ENCODE assay signal across 1 cellular context in the genomic region with DNA sequence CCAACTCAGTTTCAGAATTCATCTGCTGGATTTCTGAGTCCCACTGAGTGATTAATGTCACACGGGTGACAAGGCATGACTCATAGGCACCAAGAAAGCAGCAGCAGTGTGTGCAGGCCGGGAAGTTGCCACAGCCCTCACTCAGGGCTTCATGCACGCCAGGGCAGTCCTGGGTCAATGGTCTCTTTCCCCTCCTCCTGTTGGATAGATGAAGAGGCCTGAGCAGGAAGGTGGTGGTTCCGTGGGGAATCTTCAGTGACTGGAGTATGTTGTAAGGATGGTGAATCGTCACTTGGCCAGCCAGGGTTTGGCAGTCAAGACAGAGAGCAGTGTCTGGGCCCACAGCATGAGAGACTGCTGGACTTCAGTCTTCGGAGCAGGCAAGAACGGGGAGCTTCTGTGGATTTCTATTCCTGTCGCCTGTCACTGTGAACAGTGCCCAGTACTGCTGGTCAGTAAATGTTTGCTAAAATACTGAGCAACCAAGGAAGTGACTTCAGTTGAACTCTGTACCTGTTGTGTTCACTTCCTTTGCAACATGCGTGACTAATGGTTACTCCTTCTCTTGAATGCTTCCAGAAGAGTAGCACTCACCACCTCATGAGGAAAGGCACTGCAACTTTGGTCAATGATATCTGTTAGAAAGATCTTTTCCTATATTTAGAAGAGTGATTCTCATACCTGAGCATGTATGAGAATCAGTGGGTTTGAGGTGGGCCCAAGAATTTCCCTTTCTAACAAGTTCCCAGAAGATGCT.
TF ChIP-seq lines count a peak whose summit lies in the region.

No MANE protein-coding gene starts in this region.

TF ChIP-seq in GM12878, 131 proteins besides CTCF, POLR2A, EP300 and RAD21 (continued from another document and continues in another):
- TF ChIP-seq, protein P1, sequence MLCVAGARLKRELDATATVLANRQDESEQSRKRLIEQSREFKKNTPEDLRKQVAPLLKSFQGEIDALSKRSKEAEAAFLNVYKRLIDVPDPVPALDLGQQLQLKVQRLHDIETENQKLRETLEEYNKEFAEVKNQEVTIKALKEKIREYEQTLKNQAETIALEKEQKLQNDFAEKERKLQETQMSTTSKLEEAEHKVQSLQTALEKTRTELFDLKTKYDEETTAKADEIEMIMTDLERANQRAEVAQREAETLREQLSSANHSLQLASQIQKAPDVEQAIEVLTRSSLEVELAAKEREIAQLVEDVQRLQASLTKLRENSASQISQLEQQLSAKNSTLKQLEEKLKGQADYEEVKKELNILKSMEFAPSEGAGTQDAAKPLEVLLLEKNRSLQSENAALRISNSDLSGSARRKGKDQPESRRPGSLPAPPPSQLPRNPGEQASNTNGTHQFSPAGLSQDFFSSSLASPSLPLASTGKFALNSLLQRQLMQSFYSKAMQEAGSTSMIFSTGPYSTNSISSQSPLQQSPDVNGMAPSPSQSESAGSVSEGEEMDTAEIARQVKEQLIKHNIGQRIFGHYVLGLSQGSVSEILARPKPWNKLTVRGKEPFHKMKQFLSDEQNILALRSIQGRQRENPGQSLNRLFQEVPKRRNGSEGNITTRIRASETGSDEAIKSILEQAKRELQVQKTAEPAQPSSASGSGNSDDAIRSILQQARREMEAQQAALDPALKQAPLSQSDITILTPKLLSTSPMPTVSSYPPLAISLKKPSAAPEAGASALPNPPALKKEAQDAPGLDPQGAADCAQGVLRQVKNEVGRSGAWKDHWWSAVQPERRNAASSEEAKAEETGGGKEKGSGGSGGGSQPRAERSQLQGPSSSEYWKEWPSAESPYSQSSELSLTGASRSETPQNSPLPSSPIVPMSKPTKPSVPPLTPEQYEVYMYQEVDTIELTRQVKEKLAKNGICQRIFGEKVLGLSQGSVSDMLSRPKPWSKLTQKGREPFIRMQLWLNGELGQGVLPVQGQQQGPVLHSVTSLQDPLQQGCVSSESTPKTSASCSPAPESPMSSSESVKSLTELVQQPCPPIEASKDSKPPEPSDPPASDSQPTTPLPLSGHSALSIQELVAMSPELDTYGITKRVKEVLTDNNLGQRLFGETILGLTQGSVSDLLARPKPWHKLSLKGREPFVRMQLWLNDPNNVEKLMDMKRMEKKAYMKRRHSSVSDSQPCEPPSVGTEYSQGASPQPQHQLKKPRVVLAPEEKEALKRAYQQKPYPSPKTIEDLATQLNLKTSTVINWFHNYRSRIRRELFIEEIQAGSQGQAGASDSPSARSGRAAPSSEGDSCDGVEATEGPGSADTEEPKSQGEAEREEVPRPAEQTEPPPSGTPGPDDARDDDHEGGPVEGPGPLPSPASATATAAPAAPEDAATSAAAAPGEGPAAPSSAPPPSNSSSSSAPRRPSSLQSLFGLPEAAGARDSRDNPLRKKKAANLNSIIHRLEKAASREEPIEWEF (IDR thresholded peaks at IDR 0.05; ENCODE audit: insufficient replicate concordance, low read depth, low read length): no peak
- TF ChIP-seq HCFC1 (IDR thresholded peaks at IDR 0.05; ENCODE audit: low read length) (no peak), SREBF1 (IDR thresholded peaks at IDR 0.05; ENCODE audit: low read length) (no peak), IKZF2 (IDR thresholded peaks at IDR 0.05) (peak in 1 of 2 experiments; percentile 78; a peak in 2 of 4 replicates), SMAD1 (IDR thresholded peaks at IDR 0.05; ENCODE audit: low read depth, partially characterized antibody) (no peak), YBX1 (IDR thresholded peaks at IDR 0.05) (no peak), NFYA (IDR thresholded peaks at IDR 0.05; ENCODE audit: borderline replicate concordance, low read depth, low read length) (no peak), FOXM1 (IDR thresholded peaks at IDR 0.05; ENCODE audit: low read depth, low read length) (peak; percentile 82; the same call in 1 of the 2 replicates), JUNB (IDR thresholded peaks at IDR 0.05) (peak; percentile 88), TCF3 (IDR thresholded peaks at IDR 0.05; ENCODE audit: borderline replicate concordance, insufficient read depth, low read depth, low read length) (peak; percentile 81), TAF1 (IDR thresholded peaks at IDR 0.05; ENCODE audit: borderline replicate concordance, low read depth, low read length) (no peak), ZNF24 (IDR thresholded peaks at IDR 0.05) (no peak), ZNF207 (IDR thresholded peaks at IDR 0.05; ENCODE audit: borderline replicate concordance) (no peak), MTA2 (IDR thresholded peaks at IDR 0.05; ENCODE audit: low read depth) (peak; percentile 57; the same call in 1 of the 2 replicates), CEBPB (IDR thresholded peaks at IDR 0.05; ENCODE audit: borderline replicate concordance in 1 of 2, low read depth in 2 of 2, low read length in 2 of 2) (no peak; a peak in 1 of 4 replicates), MYC (IDR thresholded peaks at IDR 0.05; ENCODE audit: insufficient read depth, insufficient read length, insufficient replicate concordance, low read length, severe bottlenecking) (no peak), RUNX3 (IDR thresholded peaks at IDR 0.05; ENCODE audit: low read length) (peak; percentile 55), BRCA1 (IDR thresholded peaks at IDR 0.05; ENCODE audit: low read depth, low read length) (no peak), PAX5 (IDR thresholded peaks at IDR 0.05; ENCODE audit: borderline replicate concordance, low read depth, low read length) (peak; percentile 74; the same call in 1 of the 2 replicates), ESRRA (IDR thresholded peaks at IDR 0.05; ENCODE audit: low read length) (no peak), CREM (IDR thresholded peaks at IDR 0.05; ENCODE audit: low read depth) (peak; percentile 85), KDM1A (IDR thresholded peaks at IDR 0.05; ENCODE audit: borderline replicate concordance) (no peak)
- TF ChIP-seq, protein P2, sequence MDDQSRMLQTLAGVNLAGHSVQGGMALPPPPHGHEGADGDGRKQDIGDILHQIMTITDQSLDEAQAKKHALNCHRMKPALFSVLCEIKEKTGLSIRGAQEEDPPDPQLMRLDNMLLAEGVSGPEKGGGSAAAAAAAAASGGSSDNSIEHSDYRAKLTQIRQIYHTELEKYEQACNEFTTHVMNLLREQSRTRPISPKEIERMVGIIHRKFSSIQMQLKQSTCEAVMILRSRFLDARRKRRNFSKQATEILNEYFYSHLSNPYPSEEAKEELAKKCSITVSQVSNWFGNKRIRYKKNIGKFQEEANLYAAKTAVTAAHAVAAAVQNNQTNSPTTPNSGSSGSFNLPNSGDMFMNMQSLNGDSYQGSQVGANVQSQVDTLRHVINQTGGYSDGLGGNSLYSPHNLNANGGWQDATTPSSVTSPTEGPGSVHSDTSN (IDR thresholded peaks at IDR 0.05; ENCODE audit: insufficient replicate concordance, low read depth, low read length): peak; percentile 91
- TF ChIP-seq, protein P3, sequence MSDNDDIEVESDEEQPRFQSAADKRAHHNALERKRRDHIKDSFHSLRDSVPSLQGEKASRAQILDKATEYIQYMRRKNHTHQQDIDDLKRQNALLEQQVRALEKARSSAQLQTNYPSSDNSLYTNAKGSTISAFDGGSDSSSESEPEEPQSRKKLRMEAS (IDR thresholded peaks at IDR 0.05; ENCODE audit: low read depth, low read length): no peak
- TF ChIP-seq, protein P4, sequence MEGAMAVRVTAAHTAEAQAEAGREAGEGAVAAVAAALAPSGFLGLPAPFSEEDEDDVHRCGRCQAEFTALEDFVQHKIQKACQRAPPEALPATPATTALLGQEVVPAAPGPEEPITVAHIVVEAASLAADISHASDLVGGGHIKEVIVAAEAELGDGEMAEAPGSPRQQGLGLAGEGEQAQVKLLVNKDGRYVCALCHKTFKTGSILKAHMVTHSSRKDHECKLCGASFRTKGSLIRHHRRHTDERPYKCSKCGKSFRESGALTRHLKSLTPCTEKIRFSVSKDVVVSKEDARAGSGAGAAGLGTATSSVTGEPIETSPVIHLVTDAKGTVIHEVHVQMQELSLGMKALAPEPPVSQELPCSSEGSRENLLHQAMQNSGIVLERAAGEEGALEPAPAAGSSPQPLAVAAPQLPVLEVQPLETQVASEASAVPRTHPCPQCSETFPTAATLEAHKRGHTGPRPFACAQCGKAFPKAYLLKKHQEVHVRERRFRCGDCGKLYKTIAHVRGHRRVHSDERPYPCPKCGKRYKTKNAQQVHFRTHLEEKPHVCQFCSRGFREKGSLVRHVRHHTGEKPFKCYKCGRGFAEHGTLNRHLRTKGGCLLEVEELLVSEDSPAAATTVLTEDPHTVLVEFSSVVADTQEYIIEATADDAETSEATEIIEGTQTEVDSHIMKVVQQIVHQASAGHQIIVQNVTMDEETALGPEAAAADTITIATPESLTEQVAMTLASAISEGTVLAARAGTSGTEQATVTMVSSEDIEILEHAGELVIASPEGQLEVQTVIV (IDR thresholded peaks at IDR 0.05; ENCODE audit: borderline replicate concordance, partially characterized antibody): no peak
- TF ChIP-seq, protein P5, sequence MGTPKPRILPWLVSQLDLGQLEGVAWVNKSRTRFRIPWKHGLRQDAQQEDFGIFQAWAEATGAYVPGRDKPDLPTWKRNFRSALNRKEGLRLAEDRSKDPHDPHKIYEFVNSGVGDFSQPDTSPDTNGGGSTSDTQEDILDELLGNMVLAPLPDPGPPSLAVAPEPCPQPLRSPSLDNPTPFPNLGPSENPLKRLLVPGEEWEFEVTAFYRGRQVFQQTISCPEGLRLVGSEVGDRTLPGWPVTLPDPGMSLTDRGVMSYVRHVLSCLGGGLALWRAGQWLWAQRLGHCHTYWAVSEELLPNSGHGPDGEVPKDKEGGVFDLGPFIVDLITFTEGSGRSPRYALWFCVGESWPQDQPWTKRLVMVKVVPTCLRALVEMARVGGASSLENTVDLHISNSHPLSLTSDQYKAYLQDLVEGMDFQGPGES (IDR thresholded peaks at IDR 0.05): no peak
- TF ChIP-seq, protein P6, sequence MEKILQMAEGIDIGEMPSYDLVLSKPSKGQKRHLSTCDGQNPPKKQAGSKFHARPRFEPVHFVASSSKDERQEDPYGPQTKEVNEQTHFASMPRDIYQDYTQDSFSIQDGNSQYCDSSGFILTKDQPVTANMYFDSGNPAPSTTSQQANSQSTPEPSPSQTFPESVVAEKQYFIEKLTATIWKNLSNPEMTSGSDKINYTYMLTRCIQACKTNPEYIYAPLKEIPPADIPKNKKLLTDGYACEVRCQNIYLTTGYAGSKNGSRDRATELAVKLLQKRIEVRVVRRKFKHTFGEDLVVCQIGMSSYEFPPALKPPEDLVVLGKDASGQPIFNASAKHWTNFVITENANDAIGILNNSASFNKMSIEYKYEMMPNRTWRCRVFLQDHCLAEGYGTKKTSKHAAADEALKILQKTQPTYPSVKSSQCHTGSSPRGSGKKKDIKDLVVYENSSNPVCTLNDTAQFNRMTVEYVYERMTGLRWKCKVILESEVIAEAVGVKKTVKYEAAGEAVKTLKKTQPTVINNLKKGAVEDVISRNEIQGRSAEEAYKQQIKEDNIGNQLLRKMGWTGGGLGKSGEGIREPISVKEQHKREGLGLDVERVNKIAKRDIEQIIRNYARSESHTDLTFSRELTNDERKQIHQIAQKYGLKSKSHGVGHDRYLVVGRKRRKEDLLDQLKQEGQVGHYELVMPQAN (conservative IDR thresholded peaks at IDR 0.05): no peak
- TF ChIP-seq, protein P7, sequence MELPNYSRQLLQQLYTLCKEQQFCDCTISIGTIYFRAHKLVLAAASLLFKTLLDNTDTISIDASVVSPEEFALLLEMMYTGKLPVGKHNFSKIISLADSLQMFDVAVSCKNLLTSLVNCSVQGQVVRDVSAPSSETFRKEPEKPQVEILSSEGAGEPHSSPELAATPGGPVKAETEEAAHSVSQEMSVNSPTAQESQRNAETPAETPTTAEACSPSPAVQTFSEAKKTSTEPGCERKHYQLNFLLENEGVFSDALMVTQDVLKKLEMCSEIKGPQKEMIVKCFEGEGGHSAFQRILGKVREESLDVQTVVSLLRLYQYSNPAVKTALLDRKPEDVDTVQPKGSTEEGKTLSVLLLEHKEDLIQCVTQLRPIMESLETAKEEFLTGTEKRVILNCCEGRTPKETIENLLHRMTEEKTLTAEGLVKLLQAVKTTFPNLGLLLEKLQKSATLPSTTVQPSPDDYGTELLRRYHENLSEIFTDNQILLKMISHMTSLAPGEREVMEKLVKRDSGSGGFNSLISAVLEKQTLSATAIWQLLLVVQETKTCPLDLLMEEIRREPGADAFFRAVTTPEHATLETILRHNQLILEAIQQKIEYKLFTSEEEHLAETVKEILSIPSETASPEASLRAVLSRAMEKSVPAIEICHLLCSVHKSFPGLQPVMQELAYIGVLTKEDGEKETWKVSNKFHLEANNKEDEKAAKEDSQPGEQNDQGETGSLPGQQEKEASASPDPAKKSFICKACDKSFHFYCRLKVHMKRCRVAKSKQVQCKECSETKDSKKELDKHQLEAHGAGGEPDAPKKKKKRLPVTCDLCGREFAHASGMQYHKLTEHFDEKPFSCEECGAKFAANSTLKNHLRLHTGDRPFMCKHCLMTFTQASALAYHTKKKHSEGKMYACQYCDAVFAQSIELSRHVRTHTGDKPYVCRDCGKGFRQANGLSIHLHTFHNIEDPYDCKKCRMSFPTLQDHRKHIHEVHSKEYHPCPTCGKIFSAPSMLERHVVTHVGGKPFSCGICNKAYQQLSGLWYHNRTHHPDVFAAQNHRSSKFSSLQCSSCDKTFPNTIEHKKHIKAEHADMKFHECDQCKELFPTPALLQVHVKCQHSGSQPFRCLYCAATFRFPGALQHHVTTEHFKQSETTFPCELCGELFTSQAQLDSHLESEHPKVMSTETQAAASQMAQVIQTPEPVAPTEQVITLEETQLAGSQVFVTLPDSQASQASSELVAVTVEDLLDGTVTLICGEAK (IDR thresholded peaks at IDR 0.05; ENCODE audit: borderline replicate concordance): peak; percentile 37; the same call in 1 of the 2 replicates
- TF ChIP-seq, protein P8, sequence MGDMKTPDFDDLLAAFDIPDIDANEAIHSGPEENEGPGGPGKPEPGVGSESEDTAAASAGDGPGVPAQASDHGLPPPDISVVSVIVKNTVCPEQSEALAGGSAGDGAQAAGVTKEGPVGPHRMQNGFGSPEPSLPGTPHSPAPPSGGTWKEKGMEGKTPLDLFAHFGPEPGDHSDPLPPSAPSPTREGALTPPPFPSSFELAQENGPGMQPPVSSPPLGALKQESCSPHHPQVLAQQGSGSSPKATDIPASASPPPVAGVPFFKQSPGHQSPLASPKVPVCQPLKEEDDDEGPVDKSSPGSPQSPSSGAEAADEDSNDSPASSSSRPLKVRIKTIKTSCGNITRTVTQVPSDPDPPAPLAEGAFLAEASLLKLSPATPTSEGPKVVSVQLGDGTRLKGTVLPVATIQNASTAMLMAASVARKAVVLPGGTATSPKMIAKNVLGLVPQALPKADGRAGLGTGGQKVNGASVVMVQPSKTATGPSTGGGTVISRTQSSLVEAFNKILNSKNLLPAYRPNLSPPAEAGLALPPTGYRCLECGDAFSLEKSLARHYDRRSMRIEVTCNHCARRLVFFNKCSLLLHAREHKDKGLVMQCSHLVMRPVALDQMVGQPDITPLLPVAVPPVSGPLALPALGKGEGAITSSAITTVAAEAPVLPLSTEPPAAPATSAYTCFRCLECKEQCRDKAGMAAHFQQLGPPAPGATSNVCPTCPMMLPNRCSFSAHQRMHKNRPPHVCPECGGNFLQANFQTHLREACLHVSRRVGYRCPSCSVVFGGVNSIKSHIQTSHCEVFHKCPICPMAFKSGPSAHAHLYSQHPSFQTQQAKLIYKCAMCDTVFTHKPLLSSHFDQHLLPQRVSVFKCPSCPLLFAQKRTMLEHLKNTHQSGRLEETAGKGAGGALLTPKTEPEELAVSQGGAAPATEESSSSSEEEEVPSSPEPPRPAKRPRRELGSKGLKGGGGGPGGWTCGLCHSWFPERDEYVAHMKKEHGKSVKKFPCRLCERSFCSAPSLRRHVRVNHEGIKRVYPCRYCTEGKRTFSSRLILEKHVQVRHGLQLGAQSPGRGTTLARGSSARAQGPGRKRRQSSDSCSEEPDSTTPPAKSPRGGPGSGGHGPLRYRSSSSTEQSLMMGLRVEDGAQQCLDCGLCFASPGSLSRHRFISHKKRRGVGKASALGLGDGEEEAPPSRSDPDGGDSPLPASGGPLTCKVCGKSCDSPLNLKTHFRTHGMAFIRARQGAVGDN (IDR thresholded peaks at IDR 0.05): peak; percentile 52
